11 cellular contexts compared by ENCODE assay signal in genomic region chr17:54754560-54754959, GRCh38.
DNase-seq lines count a peak whose midpoint lies in the region; ATAC-seq and TF ChIP-seq lines count a peak whose summit lies in the region.
"Had no signal": no experiment of that assay in that cellular context is flagged by ENCODE, and none has a peak within 500 bp of the region (broad histone marks: within the 10 kb centered on the region; RNA-seq: fewer than 3 reads in every experiment).

No MANE protein-coding gene starts in this region.

- intact Hi-C loops in left ventricle myocardium superior (cut with micrococcal nuclease) = no loop called here

- DNase-seq in ACHN (peak; percentile 14), GDM1 (lab: John Stamatoyannopoulos, UW) (peak; percentile 22), LNCaP clone FGC (ENCODE audit: low read depth) (no peak), ecto neural progenitor cell (ENCODE audit: low spot score) (peak; percentile 51), inferior parietal cortex (ENCODE audit: extremely low spot score) (no peak), left ventricle myocardium superior (no peak), EL (no peak)
- DNase-seq: activated B cell treated with CpG ODN at 0.5 μM for 24 hours, midbrain, NCI-H345 had no signal

- in situ Hi-C loops in ACHN (cut with HindIII; ENCODE audit: low pct_ligation_motif_present, low pct_unique_long_range_greater_than_20kb, low sequenced_read_pairs) = no loop called here

- H3K4me3 ChIP-seq in LNCaP clone FGC (ENCODE audit: low read depth, low read length) = no peak overlapping the region

- peak; percentile 51 for TF ChIP-seq CTCF in LNCaP clone FGC (IDR thresholded peaks at IDR 0.05; ENCODE audit: control insufficient read depth, extremely low read depth, insufficient read depth)

- ATAC-seq in left ventricle myocardium superior = no peak
- no peak for ATAC-seq in HG03139 (IDR thresholded peaks at IDR 0.05; ENCODE audit: unreplicated experiment)

Comparison
In these comparisons a context has a peak if more than half of its experiments do, and no peak if none do; other contexts are left out.
1. DNase-seq: peak in ACHN (single experiment), GDM1 (single experiment) and ecto neural progenitor cell (single experiment); none in LNCaP clone FGC (single experiment), inferior parietal cortex (single experiment), left ventricle myocardium superior (single experiment) and EL (single experiment).